ENCODE assay signal across 25 cellular contexts in the genomic region with DNA sequence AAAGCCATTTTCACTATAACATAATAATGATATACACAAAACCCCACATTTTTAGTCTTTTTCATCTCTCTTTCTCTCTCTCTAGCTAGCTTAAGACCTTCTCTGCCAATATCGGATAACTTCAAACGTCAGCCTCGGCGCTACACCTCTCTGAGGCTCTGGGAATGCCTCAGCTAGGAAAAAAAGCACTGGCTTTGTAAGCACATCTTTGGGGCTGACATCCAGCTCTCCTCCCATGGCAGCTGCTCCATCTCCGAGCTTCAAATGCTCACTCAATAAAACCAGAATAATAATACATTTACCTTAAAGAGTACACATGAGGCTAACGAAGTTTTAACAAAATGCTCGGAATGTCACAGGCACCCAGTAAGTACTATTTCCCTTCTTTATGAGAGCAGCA. TPM values are rescaled to one million over a fixed set of nuclear protein-coding genes. Genes with fewer than 3 reads are reported as not detected.
"Had no signal": no experiment of that assay in that cellular context is flagged by ENCODE, and none has a peak within 500 bp of the region (broad histone marks: within the 10 kb centered on the region; RNA-seq: fewer than 3 reads in every experiment).

No MANE protein-coding gene starts in this region.

- H3K36me3 ChIP-seq: colonic mucosa, heart right ventricle, tibial nerve, upper lobe of right lung, vagina had no signal

- DNase-seq: cerebellar nuclear complex; colonic mucosa; dermis blood vessel endothelial cell; endodermal cell; erythroblast; foreskin melanocyte; heart right ventricle; immature natural killer cell; mesendoderm; naive thymus-derived CD4-positive, alpha-beta T cell; nephron progenitor cell; stimulated activated CD4-positive, alpha-beta T cell treated with anti-CD3 and anti-CD28 coated beads, Interleukin-2, amount 100 ng/mL, for 24 hours; stimulated activated CD4-positive, alpha-beta T cell treated with anti-CD3 and anti-CD28 coated beads, Interleukin-4, amount 100 ng/mL, for 4 hours; stimulated activated naive B cell treated with anti-CD40 and anti-IgM and Interleukin-4, amounts not matched to agents 10 μg/mL and 1 μg/mL and 100 μg/mL, for 72 hours; stimulated activated naive CD8-positive, alpha-beta T cell treated with anti-CD3 and anti-CD28 coated beads, Interleukin-15, amount 100 ng/mL, for 72 hours; testis; upper lobe of right lung had no signal

- H3K4me1 ChIP-seq: colonic mucosa had no signal

- H3K27me3 ChIP-seq: colonic mucosa, heart right ventricle, testis, tibial nerve, upper lobe of right lung, vagina had no signal

- ATAC-seq: naive thymus-derived CD4-positive, alpha-beta T cell; stimulated activated naive B cell treated with anti-CD40 and anti-IgM and Interleukin-4, amounts not matched to agents 10 μg/mL and 1 μg/mL and 100 μg/mL, for 72 hours; stimulated activated naive CD8-positive, alpha-beta T cell treated with anti-CD3 and anti-CD28 coated beads, Interleukin-15, amount 100 ng/mL, for 72 hours; upper lobe of right lung had no signal

- H3K27ac ChIP-seq: colonic mucosa, parathyroid adenoma, testis, tibial nerve, upper lobe of right lung, vagina had no signal

- H3K4me3 ChIP-seq: colonic mucosa, heart right ventricle, testis, tibial nerve, upper lobe of right lung, vagina had no signal

- FAIRE-seq: endothelial cell of umbilical vein, keratinocyte had no signal

- H3K9me3 ChIP-seq: colonic mucosa, heart right ventricle, testis, tibial nerve, upper lobe of right lung, vagina had no signal

RNA-seq across cellular contexts. Expression of a gene that starts 10.8 kb away (rescaled TPM):
- total RNA-seq: colonic mucosa; dermis blood vessel endothelial cell; endodermal cell; endothelial cell of umbilical vein; heart right ventricle; liver; naive thymus-derived CD4-positive, alpha-beta T cell; omental fat pad; subcutaneous adipose tissue; testis; tibial nerve; upper lobe of right lung; vagina had no signal
- polyA plus RNA-seq: endothelial cell of umbilical vein; heart right ventricle; immature natural killer cell; keratinocyte; naive thymus-derived CD4-positive, alpha-beta T cell had no signal
